Comparison of ENCODE assay signal across 1 cellular context in the genomic region with DNA sequence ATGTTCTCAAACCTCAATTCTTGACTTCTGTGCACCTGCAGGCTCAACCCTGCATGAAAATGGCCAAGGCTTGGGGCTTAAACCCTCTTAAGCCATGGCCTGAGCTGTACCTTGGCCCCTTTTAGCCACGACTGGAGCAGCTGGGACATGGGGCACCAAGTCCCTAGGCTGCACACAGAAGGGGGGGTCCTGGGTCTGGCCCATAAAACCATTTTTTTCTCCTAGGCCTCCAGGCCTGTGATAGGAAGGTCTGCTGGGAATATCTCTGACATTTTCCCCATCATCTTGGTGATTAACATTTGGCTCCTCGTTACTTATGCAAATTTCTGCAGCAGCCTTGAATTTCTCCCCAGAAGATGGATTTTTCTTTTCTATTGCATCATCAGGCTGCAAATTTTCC.
TF ChIP-seq lines count a peak whose summit lies in the region.

No MANE protein-coding gene starts in this region.

TF ChIP-seq in HEK293, 187 proteins besides CTCF, POLR2A, EP300 and RAD21 (continued from another document):
- TF ChIP-seq, protein P1, sequence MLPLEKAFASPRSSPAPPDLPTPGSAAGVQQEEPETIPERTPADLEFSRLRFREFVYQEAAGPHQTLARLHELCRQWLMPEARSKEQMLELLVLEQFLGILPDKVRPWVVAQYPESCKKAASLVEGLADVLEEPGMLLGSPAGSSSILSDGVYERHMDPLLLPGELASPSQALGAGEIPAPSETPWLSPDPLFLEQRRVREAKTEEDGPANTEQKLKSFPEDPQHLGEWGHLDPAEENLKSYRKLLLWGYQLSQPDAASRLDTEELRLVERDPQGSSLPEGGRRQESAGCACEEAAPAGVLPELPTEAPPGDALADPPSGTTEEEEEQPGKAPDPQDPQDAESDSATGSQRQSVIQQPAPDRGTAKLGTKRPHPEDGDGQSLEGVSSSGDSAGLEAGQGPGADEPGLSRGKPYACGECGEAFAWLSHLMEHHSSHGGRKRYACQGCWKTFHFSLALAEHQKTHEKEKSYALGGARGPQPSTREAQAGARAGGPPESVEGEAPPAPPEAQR (tag by site-specific recombination; IDR thresholded peaks at IDR 0.05), result no peak
